In genomic region chr1:205376739-205377138, GRCh38 we compare ENCODE assay signal across 1 cellular context.
TF ChIP-seq lines count a peak whose summit lies in the region.

No MANE protein-coding gene starts in this region.

TF ChIP-seq in HCT116, 20 proteins besides CTCF, POLR2A, EP300 and RAD21 (continued from another document):
- TF ChIP-seq ZBTB33 (IDR thresholded peaks at IDR 0.05; ENCODE audit: extremely low read depth, insufficient replicate concordance, low read length), result no peak
- no peak for TF ChIP-seq POLR2AphosphoS5 (IDR thresholded peaks at IDR 0.05; ENCODE audit: low read depth, low read length)
- no peak for TF ChIP-seq REST (IDR thresholded peaks at IDR 0.05; ENCODE audit: low read depth)
- no peak for TF ChIP-seq SRF (IDR thresholded peaks at IDR 0.05; ENCODE audit: low read depth)
- TF ChIP-seq SIN3A (IDR thresholded peaks at IDR 0.05; ENCODE audit: low read depth), result no peak
- peak; percentile 47; the same call in 1 of the 2 replicates for TF ChIP-seq JUND (IDR thresholded peaks at IDR 0.05)
- TF ChIP-seq SP1 (IDR thresholded peaks at IDR 0.05; ENCODE audit: low read depth), result peak; percentile 43; the same call in 1 of the 2 replicates
- peak; percentile 57 for TF ChIP-seq FOSL1 (IDR thresholded peaks at IDR 0.05; ENCODE audit: low read depth)
- no peak; the same call in 1 of the 2 replicates for TF ChIP-seq MAX (IDR thresholded peaks at IDR 0.05)
- no peak for TF ChIP-seq EGR1 (IDR thresholded peaks at IDR 0.05; ENCODE audit: low read depth)
- TF ChIP-seq EZH2 (IDR thresholded peaks at IDR 0.05), result no peak
- no peak for TF ChIP-seq CEBPB (IDR thresholded peaks at IDR 0.05; ENCODE audit: low read depth)
- no peak for TF ChIP-seq ELF1 (IDR thresholded peaks at IDR 0.05; ENCODE audit: borderline replicate concordance, low read depth)
- 0 out of 2 replicates have a peak, but pooled peaks have one; percentile 27 for TF ChIP-seq CBX3 (IDR thresholded peaks at IDR 0.05; ENCODE audit: low read depth)
- TF ChIP-seq EZH2phosphoT487 (IDR thresholded peaks at IDR 0.05; ENCODE audit: borderline replicate concordance), result no peak
